Comparison of ENCODE assay signal across 8 cellular contexts in the genomic region with DNA sequence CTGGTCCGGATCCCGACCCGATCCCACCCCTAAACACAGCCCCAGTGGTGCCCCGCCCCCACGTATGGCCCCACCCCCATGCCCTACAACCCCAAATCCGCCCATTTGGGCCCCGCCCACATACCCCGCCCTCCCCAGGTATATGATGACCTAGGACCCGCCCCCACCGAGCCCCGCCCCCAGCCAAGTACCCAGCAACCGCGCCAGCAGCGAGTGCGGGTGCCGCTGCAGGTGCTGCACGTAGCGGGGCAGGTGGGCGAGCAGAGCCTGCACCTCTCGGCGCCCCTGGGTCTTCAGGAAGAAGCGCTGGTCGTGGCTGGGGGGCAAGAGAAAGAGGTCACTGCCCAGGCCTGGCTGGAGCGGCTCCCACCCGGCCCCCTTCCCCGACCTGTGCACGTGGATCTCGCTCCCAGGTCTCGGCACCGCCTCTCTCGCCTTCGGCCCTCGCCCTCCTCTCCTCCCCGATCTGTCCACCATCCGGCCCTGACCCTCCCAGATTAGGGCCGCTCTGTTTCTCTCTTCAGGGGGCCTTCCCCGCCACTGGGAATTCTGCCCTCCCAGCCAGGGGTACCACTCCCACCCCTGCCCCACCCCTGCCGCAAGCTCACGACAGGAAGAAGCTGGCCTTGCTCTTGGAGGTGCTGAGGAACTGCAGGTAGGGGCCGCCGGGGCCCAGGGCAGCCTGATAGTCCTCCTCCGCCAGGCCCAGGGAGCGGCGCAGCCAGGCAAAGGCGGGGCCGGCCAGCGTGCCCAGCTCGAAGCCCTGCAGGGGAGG. TPM values are rescaled to one million over a fixed set of nuclear protein-coding genes. Genes with fewer than 3 reads are reported as not detected.
DNase-seq lines count a peak whose midpoint lies in the region; ATAC-seq and TF ChIP-seq lines count a peak whose summit lies in the region.

No MANE protein-coding gene starts in this region.

- H4K20me1 ChIP-seq in PC-3 (ENCODE audit: low read length): no peaks in the 10 kb centered on the region

- H3K4me3 ChIP-seq in PC-3 (ENCODE audit: low read length) (peak overlapping the region; percentile 52; the same call in 1 of the 2 replicates), right lobe of liver (no peak overlapping the region), MG63 (no peak overlapping the region)

- H3K27me3 ChIP-seq in PC-3 (ENCODE audit: low read length): no peaks in the 10 kb centered on the region
- H3K27me3 ChIP-seq in right lobe of liver: peaks cover 0 to 9% of the 10 kb centered on the region in 2 donors
- no peaks in the 10 kb centered on the region for H3K27me3 ChIP-seq in MG63

- H3K9me2 ChIP-seq in PC-3 (replicated peaks; ENCODE audit: low read length): no peaks in the 10 kb centered on the region

- CTCF ChIA-PET in Calu3 (lab: Charles Lee) (no interaction called here), PC-3 (lab: Charles Lee) (no interaction called here)

- H3K36me3 ChIP-seq in PC-3 (ENCODE audit: low read depth, low read length): no peaks in the 10 kb centered on the region
- H3K36me3 ChIP-seq in right lobe of liver: no peaks in the 10 kb centered on the region
- no peaks in the 10 kb centered on the region; the same call in 1 of the 2 replicates for H3K36me3 ChIP-seq in MG63

- H3K4me1 ChIP-seq in PC-3 (ENCODE audit: insufficient read depth, low read length) (peaks cover 33% of the 10 kb centered on the region), right lobe of liver (peaks cover 0 to 6% (median 2%) of the 10 kb centered on the region in 4 donors)

- H3K9ac ChIP-seq in PC-3 (ENCODE audit: low read length): 0 out of 2 replicates have a peak overlapping the region, but pooled peaks have one; percentile 14

- TF ChIP-seq POLR2A in right lobe of liver (IDR thresholded peaks at IDR 0.05): no peak

- 0% methylated on average over 5 of the region's 48 CpGs for WGBS in right lobe of liver (ENCODE audit: insufficient coverage, low coverage, low lambda C conversion rate, missing lambda C conversion rate)

- DNase-seq in Calu3 (no peak), PC-3 (peak; percentile 50), right lobe of liver (no peak), NCI-H2227 treated with DMSO at 0.1 percent for 48 hours (lab: John Stamatoyannopoulos, UW) (no peak), MG63 (no peak)
- DNase-seq in activated naive CD8-positive, alpha-beta T cell treated with anti-CD3 and anti-CD28 coated beads for 36 hours: peak; percentile 56
- DNase-seq in stimulated activated naive CD4-positive, alpha-beta T cell (lab: John Stamatoyannopoulos, UW): peak; percentile 64 to 88 (median 82)

- H3K79me2 ChIP-seq in PC-3 (ENCODE audit: low read length): no peaks in the 10 kb centered on the region

- H3K27me3 Mint-ChIP-seq in Calu3 (ENCODE audit: unreplicated experiment): peaks cover 25% of the 10 kb centered on the region
- H3K27me3 Mint-ChIP-seq in activated naive CD8-positive, alpha-beta T cell treated with anti-CD3 and anti-CD28 coated beads for 36 hours: peaks cover 5% of the 10 kb centered on the region

- H3K4me2 ChIP-seq in PC-3 (ENCODE audit: low read length): peak overlapping the region; percentile 80

- H3F3A ChIP-seq in PC-3 (ENCODE audit: low read length, unreplicated experiment): no peaks in the 10 kb centered on the region

- H3K4me3 Mint-ChIP-seq in Calu3 (ENCODE audit: low read depth, unreplicated experiment): peak overlapping the region; percentile 37
- H3K4me3 Mint-ChIP-seq in activated naive CD8-positive, alpha-beta T cell treated with anti-CD3 and anti-CD28 coated beads for 36 hours: peak overlapping the region; percentile 75

- H3K9me3 ChIP-seq in PC-3 (ENCODE audit: low read length) (no peaks in the 10 kb centered on the region), right lobe of liver (no peaks in the 10 kb centered on the region), MG63 (no peaks in the 10 kb centered on the region)

- H3K27ac Mint-ChIP-seq in Calu3 (ENCODE audit: unreplicated experiment): no peak overlapping the region
- H3K27ac Mint-ChIP-seq in activated naive CD8-positive, alpha-beta T cell treated with anti-CD3 and anti-CD28 coated beads for 36 hours: no peak overlapping the region

- ATAC-seq in PC-3 (peak; percentile 57), right lobe of liver (peak; percentile 7 to 25 (median 12)), HG03378 (IDR thresholded peaks at IDR 0.05; ENCODE audit: unreplicated experiment) (no peak)

- peaks cover 26% of the 10 kb centered on the region for H3K36me3 Mint-ChIP-seq in Calu3 (ENCODE audit: insufficient read depth, unreplicated experiment)
- H3K36me3 Mint-ChIP-seq in activated naive CD8-positive, alpha-beta T cell treated with anti-CD3 and anti-CD28 coated beads for 36 hours: no peaks in the 10 kb centered on the region

- intact Hi-C loops in Calu3 (cut with micrococcal nuclease; ENCODE audit: unreplicated experiment): no loop called here
- intact Hi-C loops in PC-3 (cut with micrococcal nuclease): no loop called here
- intact Hi-C loops in right lobe of liver (cut with DNase I): loop anchor here (10.0 kb wide), 2 partner anchors 333 to 423 kb away; no protein-coding TSS in a partner anchor

- peaks cover 10% of the 10 kb centered on the region for H3K4me1 Mint-ChIP-seq in Calu3 (ENCODE audit: low read depth, unreplicated experiment)
- peaks cover 16% of the 10 kb centered on the region for H3K4me1 Mint-ChIP-seq in activated naive CD8-positive, alpha-beta T cell treated with anti-CD3 and anti-CD28 coated beads for 36 hours

- no peak overlapping the region for H3K27ac ChIP-seq in PC-3 (ENCODE audit: low read length)
- no peak overlapping the region for H3K27ac ChIP-seq in right lobe of liver

- peak overlapping the region; percentile 48; the same call in 1 of the 2 replicates for H2AFZ ChIP-seq in PC-3 (ENCODE audit: low read length)

- BruUV-seq in Calu3 (replicated peaks; lab: Mats Ljungman, UMichigan) (no TSS peak), PC-3 (replicated peaks; lab: Mats Ljungman, UMichigan) (no TSS peak)

- H3K9me3 Mint-ChIP-seq in Calu3 (ENCODE audit: low read depth, unreplicated experiment): no peaks in the 10 kb centered on the region
- no peaks in the 10 kb centered on the region for H3K9me3 Mint-ChIP-seq in activated naive CD8-positive, alpha-beta T cell treated with anti-CD3 and anti-CD28 coated beads for 36 hours

- POLR2A ChIA-PET in PC-3 (lab: Charles Lee; ENCODE audit: unreplicated experiment): interaction anchor here (0.6 kb wide), 1 partner anchor 11 kb away, joined by 11 read pairs; a partner anchor contains a TSS

- TF ChIP-seq CTCF in Calu3 (IDR thresholded peaks at IDR 0.05; ENCODE audit: unreplicated experiment) (no peak), PC-3 (conservative IDR thresholded peaks at IDR 0.05; ENCODE audit: low read depth, low read length) (no peak), right lobe of liver (IDR thresholded peaks at IDR 0.05) (no peak)

RNA-seq across cellular contexts. Expression of a gene that starts 2.9 kb away (rescaled TPM):
- total RNA-seq in Calu3 (2022): 0.17 and 1.1 TPM in 2 replicates
- total RNA-seq in PC-3 (2014; rRNA removed): 5.1 and 5.4 TPM in 2 replicates
- 1 to 10 TPM; 2.3 to 3.2 TPM for total RNA-seq in activated naive CD8-positive, alpha-beta T cell treated with anti-CD3 and anti-CD28 coated beads for 36 hours
- under 1 TPM in 3 of 6 experiments, not detected in 3; 0.58 to 0.81 (median 0.70) TPM for total RNA-seq in right lobe of liver
- total RNA-seq in MG63 (2014; rRNA removed; shearing (Covaris generic); ENCODE audit: low replicate concordance): 0.13 TPM in 1 of 2 replicates, not detected in the other

RNA-seq across cellular contexts. Expression of a gene that starts 10.0 kb away (rescaled TPM):
- total RNA-seq in Calu3 (2022) (31.5 and 39.9 TPM in 2 replicates), PC-3 (2014; rRNA removed) (32.0 and 33.0 TPM in 2 replicates), right lobe of liver (10 to 100 TPM; 10.6 to 19.1 (median 13.9) TPM)
- total RNA-seq in activated naive CD8-positive, alpha-beta T cell treated with anti-CD3 and anti-CD28 coated beads for 36 hours: 10 to 100 TPM; 55.4 to 57.6 TPM
- 23.3 and 38.9 TPM in 2 replicates for total RNA-seq in MG63 (2014; rRNA removed; shearing (Covaris generic); ENCODE audit: low replicate concordance)

RNA-seq across cellular contexts. Expression of a gene that starts 10.8 kb away (rescaled TPM):
- 11.8 and 12.8 TPM in 2 replicates for total RNA-seq in Calu3 (2022)
- 26.9 and 27.8 TPM in 2 replicates for total RNA-seq in PC-3 (2014; rRNA removed)
- 10 to 100 TPM; 45.3 to 51.2 TPM for total RNA-seq in activated naive CD8-positive, alpha-beta T cell treated with anti-CD3 and anti-CD28 coated beads for 36 hours
- 10 to 100 TPM in 3 of 6 experiments, 1 to 10 TPM in 3; 3.2 to 23.8 (median 11.2) TPM for total RNA-seq in right lobe of liver
- total RNA-seq in MG63 (2014; rRNA removed; shearing (Covaris generic); ENCODE audit: low replicate concordance): 4.7 and 26.9 TPM in 2 replicates

RNA-seq across cellular contexts. Expression of a gene that starts 28.2 kb away (rescaled TPM):
- total RNA-seq in Calu3 (2022) (9.1 and 12.1 TPM in 2 replicates), PC-3 (2014; rRNA removed) (8.5 and 14.5 TPM in 2 replicates), right lobe of liver (10 to 100 TPM; 22.5 to 40.3 (median 29.8) TPM)
- 10 to 100 TPM; 44.5 to 45.1 TPM for total RNA-seq in activated naive CD8-positive, alpha-beta T cell treated with anti-CD3 and anti-CD28 coated beads for 36 hours
- total RNA-seq in MG63 (2014; rRNA removed; shearing (Covaris generic); ENCODE audit: low replicate concordance): 40.5 and 47.3 TPM in 2 replicates

RNA-seq across cellular contexts. Expression of a gene that starts 50.2 kb away (rescaled TPM):
- total RNA-seq in Calu3 (2022) (12.2 and 15.6 TPM in 2 replicates), PC-3 (2014; rRNA removed) (79.1 and 105 TPM in 2 replicates), right lobe of liver (10 to 100 TPM; 31.4 to 78.6 (median 51.7) TPM)
- 10 to 100 TPM in 1 of 2 experiments, 1 to 10 TPM in 1; 9.9 to 11.7 TPM for total RNA-seq in activated naive CD8-positive, alpha-beta T cell treated with anti-CD3 and anti-CD28 coated beads for 36 hours
- total RNA-seq in MG63 (2014; rRNA removed; shearing (Covaris generic); ENCODE audit: low replicate concordance): 36.6 and 69.0 TPM in 2 replicates

Comparison
In these comparisons a context has a peak if more than half of its experiments do, and no peak if none do; other contexts are left out.
1. DNase-seq: peak in PC-3 (single experiment), activated naive CD8-positive, alpha-beta T cell treated with anti-CD3 and anti-CD28 coated beads for 36 hours (single experiment) and stimulated activated naive CD4-positive, alpha-beta T cell (6 of 6); none in Calu3 (single experiment), right lobe of liver (0 of 3), NCI-H2227 treated with DMSO at 0.1 percent for 48 hours (single experiment) and MG63 (single experiment).
2. intact Hi-C loops: an anchor here in right lobe of liver (10.0 kb wide); none called in Calu3 and PC-3.